Comparison of ENCODE assay signal across 9 cellular contexts in the genomic region with DNA sequence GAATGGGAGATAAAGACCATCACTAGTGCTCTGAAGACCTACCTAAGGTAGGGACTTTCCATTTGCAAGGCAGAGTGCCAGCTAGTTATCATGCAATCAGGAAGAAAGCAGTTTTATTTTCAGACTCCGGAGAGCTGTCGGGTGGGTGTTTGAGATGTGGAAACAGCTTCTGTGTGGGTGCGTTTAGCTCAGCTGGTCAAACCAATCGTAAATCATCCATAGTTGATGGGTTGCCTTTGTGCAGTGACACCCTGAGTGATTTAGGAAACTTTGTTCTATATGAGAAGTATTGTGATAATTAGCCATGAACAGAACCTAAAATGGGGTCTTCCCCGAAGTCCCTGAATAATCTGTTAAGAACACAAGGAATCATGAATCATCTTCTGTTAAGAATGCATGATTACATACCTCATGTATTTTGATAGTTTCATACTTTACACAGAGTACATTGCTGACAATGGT.
DNase-seq lines count a peak whose midpoint lies in the region; ATAC-seq and TF ChIP-seq lines count a peak whose summit lies in the region.
"Had no signal": no experiment of that assay in that cellular context is flagged by ENCODE, and none has a peak within 500 bp of the region (broad histone marks: within the 10 kb centered on the region; RNA-seq: fewer than 3 reads in every experiment).

No MANE protein-coding gene starts in this region.

- peak; percentile 48 for DNase-seq in activated CD4-positive, alpha-beta T cell treated with anti-CD3 and anti-CD28 coated beads for 48 hours
- no peak for DNase-seq in activated CD4-positive, alpha-beta T cell treated with anti-CD3 and anti-CD28 coated beads, Interleukin-2, amount 50 U/mL, for 1 hour
- peak; percentile 88 for DNase-seq in iris pigment epithelial cell (ENCODE audit: low read depth)
- no peak for DNase-seq in H4 (ENCODE audit: low spot score)
- DNase-seq in Right ventricle myocardium superior: no peak
- no peak for DNase-seq in DMS53 treated with DMSO at 0.1 percent for 48 hours (lab: John Stamatoyannopoulos, UW; ENCODE audit: unreplicated experiment)

- H3K4me1 ChIP-seq in OCI-LY3 (ENCODE audit: low read length): peaks cover 100% of the 10 kb centered on the region

- intact Hi-C loops in Right ventricle myocardium superior (cut with DNase I): loop anchor here (10.0 kb wide), 1 partner anchor 80 kb away; no protein-coding TSS in a partner anchor

- H3K4me2 ChIP-seq in OCI-LY3 (ENCODE audit: low read length): peak overlapping the region; percentile 73

- no peaks in the 10 kb centered on the region for H3K9me3 ChIP-seq in OCI-LY3 (ENCODE audit: insufficient read depth, low read length)

- H3K36me3 ChIP-seq in OCI-LY3 (replicated peaks; ENCODE audit: low read depth, low read length): no peaks in the 10 kb centered on the region

- H3K9ac ChIP-seq in OCI-LY3 (ENCODE audit: low read length): peak overlapping the region; percentile 65

- H3K4me3 ChIP-seq in OCI-LY3 (ENCODE audit: low read length): peak overlapping the region; percentile 41

- ATAC-seq in HG02588 (IDR thresholded peaks at IDR 0.05; ENCODE audit: unreplicated experiment) (peak; percentile 54), Right ventricle myocardium superior (ENCODE audit: poor library complexity) (no peak)

- H2AFZ ChIP-seq in OCI-LY3 (ENCODE audit: low read depth, low read length): no peak overlapping the region

- TF ChIP-seq CTCF in OCI-LY3 (IDR thresholded peaks at IDR 0.05; ENCODE audit: low read depth, low read length): no peak

- no peaks in the 10 kb centered on the region for H3K27me3 ChIP-seq in OCI-LY3 (ENCODE audit: low read depth, low read length)

- peak overlapping the region; percentile 97 for H3K27ac ChIP-seq in OCI-LY3 (ENCODE audit: low read length)
- H3K27ac ChIP-seq: C4-2B had no signal

- no peaks in the 10 kb centered on the region for H4K20me1 ChIP-seq in OCI-LY3 (ENCODE audit: insufficient read depth, low read length)

- no peaks in the 10 kb centered on the region for H3K79me2 ChIP-seq in OCI-LY3 (ENCODE audit: low read length)

Comparison
In these comparisons a context has a peak if more than half of its experiments do, and no peak if none do; other contexts are left out.
1. DNase-seq: peak in activated CD4-positive, alpha-beta T cell treated with anti-CD3 and anti-CD28 coated beads for 48 hours (single experiment) and iris pigment epithelial cell (single experiment); none in activated CD4-positive, alpha-beta T cell treated with anti-CD3 and anti-CD28 coated beads, Interleukin-2, amount 50 U/mL, for 1 hour (single experiment), H4 (single experiment), Right ventricle myocardium superior (single experiment) and DMS53 treated with DMSO at 0.1 percent for 48 hours (single experiment).